1 cellular context compared by ENCODE assay signal in the genomic region with DNA sequence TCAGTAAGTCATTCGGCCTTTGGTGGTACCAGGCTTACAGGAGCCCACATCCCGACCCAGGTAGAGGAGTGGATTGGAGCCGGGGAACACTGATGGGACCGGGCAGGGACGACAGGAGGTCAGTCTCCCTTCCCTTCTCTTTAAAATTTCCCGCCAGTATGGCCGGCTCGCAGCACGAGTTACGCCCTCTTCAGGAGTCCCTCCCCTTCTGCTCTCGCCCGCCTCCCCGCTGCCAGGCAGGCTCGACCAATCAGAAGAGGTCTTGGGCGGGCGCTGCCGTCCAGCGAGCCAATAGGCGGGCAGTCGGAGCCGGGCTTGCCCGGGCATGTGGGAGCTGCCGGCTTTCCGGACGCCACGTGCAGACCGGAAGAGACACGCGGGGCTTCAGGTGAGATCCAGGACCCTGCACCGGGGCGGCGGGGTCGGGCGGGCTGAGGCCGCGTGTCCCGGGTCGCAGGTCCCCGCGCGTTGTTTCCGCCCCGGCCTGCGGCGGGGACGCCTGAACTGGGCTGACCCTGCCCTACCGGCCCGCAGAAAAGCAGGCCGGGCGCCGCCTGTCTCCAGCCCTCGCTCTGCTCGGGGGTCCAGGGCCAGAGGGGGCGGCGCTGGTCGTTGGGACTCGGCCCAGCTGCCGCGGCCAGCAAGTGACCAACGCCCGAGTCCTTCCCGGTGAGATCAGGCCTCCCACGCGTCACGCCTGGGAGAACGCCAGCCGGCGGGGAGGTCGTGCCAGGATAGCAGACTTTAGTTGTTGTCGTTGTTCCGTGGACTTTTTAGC.
A peak's percentile ranks its signal among the peaks of the same experiment; 100 is the strongest.
TF ChIP-seq lines count a peak whose summit lies in the region.

A gene with protein sequence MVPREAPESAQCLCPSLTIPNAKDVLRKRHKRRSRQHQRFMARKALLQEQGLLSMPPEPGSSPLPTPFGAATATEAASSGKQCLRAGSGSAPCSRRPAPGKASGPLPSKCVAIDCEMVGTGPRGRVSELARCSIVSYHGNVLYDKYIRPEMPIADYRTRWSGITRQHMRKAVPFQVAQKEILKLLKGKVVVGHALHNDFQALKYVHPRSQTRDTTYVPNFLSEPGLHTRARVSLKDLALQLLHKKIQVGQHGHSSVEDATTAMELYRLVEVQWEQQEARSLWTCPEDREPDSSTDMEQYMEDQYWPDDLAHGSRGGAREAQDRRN (plus strand): TSS at position 346 of the 778 bp plus-strand sequence. CDS start 4,870 bp downstream, outside the sequence.

TF ChIP-seq in K562, 482 proteins besides CTCF, POLR2A, EP300 and RAD21 (continued from another document and continues in another):
- TF ChIP-seq, protein P1, sequence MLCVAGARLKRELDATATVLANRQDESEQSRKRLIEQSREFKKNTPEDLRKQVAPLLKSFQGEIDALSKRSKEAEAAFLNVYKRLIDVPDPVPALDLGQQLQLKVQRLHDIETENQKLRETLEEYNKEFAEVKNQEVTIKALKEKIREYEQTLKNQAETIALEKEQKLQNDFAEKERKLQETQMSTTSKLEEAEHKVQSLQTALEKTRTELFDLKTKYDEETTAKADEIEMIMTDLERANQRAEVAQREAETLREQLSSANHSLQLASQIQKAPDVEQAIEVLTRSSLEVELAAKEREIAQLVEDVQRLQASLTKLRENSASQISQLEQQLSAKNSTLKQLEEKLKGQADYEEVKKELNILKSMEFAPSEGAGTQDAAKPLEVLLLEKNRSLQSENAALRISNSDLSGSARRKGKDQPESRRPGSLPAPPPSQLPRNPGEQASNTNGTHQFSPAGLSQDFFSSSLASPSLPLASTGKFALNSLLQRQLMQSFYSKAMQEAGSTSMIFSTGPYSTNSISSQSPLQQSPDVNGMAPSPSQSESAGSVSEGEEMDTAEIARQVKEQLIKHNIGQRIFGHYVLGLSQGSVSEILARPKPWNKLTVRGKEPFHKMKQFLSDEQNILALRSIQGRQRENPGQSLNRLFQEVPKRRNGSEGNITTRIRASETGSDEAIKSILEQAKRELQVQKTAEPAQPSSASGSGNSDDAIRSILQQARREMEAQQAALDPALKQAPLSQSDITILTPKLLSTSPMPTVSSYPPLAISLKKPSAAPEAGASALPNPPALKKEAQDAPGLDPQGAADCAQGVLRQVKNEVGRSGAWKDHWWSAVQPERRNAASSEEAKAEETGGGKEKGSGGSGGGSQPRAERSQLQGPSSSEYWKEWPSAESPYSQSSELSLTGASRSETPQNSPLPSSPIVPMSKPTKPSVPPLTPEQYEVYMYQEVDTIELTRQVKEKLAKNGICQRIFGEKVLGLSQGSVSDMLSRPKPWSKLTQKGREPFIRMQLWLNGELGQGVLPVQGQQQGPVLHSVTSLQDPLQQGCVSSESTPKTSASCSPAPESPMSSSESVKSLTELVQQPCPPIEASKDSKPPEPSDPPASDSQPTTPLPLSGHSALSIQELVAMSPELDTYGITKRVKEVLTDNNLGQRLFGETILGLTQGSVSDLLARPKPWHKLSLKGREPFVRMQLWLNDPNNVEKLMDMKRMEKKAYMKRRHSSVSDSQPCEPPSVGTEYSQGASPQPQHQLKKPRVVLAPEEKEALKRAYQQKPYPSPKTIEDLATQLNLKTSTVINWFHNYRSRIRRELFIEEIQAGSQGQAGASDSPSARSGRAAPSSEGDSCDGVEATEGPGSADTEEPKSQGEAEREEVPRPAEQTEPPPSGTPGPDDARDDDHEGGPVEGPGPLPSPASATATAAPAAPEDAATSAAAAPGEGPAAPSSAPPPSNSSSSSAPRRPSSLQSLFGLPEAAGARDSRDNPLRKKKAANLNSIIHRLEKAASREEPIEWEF (CRISPR knock-in tag; IDR thresholded peaks at IDR 0.05) = no peak
- TF ChIP-seq ERF (CRISPR knock-in tag; IDR thresholded peaks at IDR 0.05) = no peak
- 0 out of 2 replicates have a peak, but pooled peaks have one; percentile 51 for TF ChIP-seq CTBP1 (IDR thresholded peaks at IDR 0.05; ENCODE audit: borderline replicate concordance)
- no peak for TF ChIP-seq ZNF584 (CRISPR knock-in tag; IDR thresholded peaks at IDR 0.05; ENCODE audit: low read depth)
- TF ChIP-seq CXXC5 (CRISPR knock-in tag; IDR thresholded peaks at IDR 0.05) = peak; percentile 82
- TF ChIP-seq HNRNPLL (IDR thresholded peaks at IDR 0.05; ENCODE audit: low read depth, low read length, poor library complexity, severe bottlenecking) = no peak
- no peak for TF ChIP-seq RBM34 (IDR thresholded peaks at IDR 0.05; ENCODE audit: borderline replicate concordance, insufficient read depth, low read length)
- no peak; the same call in 1 of the 2 replicates for TF ChIP-seq KLF1 (tag; IDR thresholded peaks at IDR 0.05)
- TF ChIP-seq NONO (IDR thresholded peaks at IDR 0.05; ENCODE audit: low read depth in 2 of 2, low read length in 1 of 2) = peak in 1 of 2 experiments; percentile 71; a peak in 2 of 4 replicates
- TF ChIP-seq, protein P2, sequence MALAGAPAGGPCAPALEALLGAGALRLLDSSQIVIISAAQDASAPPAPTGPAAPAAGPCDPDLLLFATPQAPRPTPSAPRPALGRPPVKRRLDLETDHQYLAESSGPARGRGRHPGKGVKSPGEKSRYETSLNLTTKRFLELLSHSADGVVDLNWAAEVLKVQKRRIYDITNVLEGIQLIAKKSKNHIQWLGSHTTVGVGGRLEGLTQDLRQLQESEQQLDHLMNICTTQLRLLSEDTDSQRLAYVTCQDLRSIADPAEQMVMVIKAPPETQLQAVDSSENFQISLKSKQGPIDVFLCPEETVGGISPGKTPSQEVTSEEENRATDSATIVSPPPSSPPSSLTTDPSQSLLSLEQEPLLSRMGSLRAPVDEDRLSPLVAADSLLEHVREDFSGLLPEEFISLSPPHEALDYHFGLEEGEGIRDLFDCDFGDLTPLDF (CRISPR knock-in tag; IDR thresholded peaks at IDR 0.05) = peak; percentile 86
- TF ChIP-seq FOXJ2 (tag; IDR thresholded peaks at IDR 0.05) = no peak
- TF ChIP-seq RBM39 (optimal IDR thresholded peaks at IDR 0.05; ENCODE audit: low read depth, low read length) = no peak
- TF ChIP-seq, protein P3, sequence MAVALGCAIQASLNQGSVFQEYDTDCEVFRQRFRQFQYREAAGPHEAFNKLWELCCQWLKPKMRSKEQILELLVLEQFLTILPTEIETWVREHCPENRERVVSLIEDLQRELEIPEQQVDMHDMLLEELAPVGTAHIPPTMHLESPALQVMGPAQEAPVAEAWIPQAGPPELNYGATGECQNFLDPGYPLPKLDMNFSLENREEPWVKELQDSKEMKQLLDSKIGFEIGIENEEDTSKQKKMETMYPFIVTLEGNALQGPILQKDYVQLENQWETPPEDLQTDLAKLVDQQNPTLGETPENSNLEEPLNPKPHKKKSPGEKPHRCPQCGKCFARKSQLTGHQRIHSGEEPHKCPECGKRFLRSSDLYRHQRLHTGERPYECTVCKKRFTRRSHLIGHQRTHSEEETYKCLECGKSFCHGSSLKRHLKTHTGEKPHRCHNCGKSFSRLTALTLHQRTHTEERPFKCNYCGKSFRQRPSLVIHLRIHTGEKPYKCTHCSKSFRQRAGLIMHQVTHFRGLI (CRISPR knock-in tag; IDR thresholded peaks at IDR 0.05) = no peak
- TF ChIP-seq, protein P4, sequence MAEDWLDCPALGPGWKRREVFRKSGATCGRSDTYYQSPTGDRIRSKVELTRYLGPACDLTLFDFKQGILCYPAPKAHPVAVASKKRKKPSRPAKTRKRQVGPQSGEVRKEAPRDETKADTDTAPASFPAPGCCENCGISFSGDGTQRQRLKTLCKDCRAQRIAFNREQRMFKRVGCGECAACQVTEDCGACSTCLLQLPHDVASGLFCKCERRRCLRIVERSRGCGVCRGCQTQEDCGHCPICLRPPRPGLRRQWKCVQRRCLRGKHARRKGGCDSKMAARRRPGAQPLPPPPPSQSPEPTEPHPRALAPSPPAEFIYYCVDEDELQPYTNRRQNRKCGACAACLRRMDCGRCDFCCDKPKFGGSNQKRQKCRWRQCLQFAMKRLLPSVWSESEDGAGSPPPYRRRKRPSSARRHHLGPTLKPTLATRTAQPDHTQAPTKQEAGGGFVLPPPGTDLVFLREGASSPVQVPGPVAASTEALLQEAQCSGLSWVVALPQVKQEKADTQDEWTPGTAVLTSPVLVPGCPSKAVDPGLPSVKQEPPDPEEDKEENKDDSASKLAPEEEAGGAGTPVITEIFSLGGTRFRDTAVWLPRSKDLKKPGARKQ (CRISPR knock-in tag; IDR thresholded peaks at IDR 0.05) = no peak
- peak; percentile 68; the same call in 1 of the 2 replicates for TF ChIP-seq MTA3 (IDR thresholded peaks at IDR 0.05; ENCODE audit: borderline replicate concordance)
- TF ChIP-seq RBM15 (IDR thresholded peaks at IDR 0.05; ENCODE audit: insufficient read depth, low read length) = no peak
- TF ChIP-seq ZNF695 (CRISPR knock-in tag; IDR thresholded peaks at IDR 0.05) = no peak
- TF ChIP-seq, protein P5, sequence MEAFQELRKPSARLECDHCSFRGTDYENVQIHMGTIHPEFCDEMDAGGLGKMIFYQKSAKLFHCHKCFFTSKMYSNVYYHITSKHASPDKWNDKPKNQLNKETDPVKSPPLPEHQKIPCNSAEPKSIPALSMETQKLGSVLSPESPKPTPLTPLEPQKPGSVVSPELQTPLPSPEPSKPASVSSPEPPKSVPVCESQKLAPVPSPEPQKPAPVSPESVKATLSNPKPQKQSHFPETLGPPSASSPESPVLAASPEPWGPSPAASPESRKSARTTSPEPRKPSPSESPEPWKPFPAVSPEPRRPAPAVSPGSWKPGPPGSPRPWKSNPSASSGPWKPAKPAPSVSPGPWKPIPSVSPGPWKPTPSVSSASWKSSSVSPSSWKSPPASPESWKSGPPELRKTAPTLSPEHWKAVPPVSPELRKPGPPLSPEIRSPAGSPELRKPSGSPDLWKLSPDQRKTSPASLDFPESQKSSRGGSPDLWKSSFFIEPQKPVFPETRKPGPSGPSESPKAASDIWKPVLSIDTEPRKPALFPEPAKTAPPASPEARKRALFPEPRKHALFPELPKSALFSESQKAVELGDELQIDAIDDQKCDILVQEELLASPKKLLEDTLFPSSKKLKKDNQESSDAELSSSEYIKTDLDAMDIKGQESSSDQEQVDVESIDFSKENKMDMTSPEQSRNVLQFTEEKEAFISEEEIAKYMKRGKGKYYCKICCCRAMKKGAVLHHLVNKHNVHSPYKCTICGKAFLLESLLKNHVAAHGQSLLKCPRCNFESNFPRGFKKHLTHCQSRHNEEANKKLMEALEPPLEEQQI (IDR thresholded peaks at IDR 0.05) = no peak
- TF ChIP-seq SMARCC2 (IDR thresholded peaks at IDR 0.05; ENCODE audit: low read depth) = no peak
- TF ChIP-seq, protein P6, sequence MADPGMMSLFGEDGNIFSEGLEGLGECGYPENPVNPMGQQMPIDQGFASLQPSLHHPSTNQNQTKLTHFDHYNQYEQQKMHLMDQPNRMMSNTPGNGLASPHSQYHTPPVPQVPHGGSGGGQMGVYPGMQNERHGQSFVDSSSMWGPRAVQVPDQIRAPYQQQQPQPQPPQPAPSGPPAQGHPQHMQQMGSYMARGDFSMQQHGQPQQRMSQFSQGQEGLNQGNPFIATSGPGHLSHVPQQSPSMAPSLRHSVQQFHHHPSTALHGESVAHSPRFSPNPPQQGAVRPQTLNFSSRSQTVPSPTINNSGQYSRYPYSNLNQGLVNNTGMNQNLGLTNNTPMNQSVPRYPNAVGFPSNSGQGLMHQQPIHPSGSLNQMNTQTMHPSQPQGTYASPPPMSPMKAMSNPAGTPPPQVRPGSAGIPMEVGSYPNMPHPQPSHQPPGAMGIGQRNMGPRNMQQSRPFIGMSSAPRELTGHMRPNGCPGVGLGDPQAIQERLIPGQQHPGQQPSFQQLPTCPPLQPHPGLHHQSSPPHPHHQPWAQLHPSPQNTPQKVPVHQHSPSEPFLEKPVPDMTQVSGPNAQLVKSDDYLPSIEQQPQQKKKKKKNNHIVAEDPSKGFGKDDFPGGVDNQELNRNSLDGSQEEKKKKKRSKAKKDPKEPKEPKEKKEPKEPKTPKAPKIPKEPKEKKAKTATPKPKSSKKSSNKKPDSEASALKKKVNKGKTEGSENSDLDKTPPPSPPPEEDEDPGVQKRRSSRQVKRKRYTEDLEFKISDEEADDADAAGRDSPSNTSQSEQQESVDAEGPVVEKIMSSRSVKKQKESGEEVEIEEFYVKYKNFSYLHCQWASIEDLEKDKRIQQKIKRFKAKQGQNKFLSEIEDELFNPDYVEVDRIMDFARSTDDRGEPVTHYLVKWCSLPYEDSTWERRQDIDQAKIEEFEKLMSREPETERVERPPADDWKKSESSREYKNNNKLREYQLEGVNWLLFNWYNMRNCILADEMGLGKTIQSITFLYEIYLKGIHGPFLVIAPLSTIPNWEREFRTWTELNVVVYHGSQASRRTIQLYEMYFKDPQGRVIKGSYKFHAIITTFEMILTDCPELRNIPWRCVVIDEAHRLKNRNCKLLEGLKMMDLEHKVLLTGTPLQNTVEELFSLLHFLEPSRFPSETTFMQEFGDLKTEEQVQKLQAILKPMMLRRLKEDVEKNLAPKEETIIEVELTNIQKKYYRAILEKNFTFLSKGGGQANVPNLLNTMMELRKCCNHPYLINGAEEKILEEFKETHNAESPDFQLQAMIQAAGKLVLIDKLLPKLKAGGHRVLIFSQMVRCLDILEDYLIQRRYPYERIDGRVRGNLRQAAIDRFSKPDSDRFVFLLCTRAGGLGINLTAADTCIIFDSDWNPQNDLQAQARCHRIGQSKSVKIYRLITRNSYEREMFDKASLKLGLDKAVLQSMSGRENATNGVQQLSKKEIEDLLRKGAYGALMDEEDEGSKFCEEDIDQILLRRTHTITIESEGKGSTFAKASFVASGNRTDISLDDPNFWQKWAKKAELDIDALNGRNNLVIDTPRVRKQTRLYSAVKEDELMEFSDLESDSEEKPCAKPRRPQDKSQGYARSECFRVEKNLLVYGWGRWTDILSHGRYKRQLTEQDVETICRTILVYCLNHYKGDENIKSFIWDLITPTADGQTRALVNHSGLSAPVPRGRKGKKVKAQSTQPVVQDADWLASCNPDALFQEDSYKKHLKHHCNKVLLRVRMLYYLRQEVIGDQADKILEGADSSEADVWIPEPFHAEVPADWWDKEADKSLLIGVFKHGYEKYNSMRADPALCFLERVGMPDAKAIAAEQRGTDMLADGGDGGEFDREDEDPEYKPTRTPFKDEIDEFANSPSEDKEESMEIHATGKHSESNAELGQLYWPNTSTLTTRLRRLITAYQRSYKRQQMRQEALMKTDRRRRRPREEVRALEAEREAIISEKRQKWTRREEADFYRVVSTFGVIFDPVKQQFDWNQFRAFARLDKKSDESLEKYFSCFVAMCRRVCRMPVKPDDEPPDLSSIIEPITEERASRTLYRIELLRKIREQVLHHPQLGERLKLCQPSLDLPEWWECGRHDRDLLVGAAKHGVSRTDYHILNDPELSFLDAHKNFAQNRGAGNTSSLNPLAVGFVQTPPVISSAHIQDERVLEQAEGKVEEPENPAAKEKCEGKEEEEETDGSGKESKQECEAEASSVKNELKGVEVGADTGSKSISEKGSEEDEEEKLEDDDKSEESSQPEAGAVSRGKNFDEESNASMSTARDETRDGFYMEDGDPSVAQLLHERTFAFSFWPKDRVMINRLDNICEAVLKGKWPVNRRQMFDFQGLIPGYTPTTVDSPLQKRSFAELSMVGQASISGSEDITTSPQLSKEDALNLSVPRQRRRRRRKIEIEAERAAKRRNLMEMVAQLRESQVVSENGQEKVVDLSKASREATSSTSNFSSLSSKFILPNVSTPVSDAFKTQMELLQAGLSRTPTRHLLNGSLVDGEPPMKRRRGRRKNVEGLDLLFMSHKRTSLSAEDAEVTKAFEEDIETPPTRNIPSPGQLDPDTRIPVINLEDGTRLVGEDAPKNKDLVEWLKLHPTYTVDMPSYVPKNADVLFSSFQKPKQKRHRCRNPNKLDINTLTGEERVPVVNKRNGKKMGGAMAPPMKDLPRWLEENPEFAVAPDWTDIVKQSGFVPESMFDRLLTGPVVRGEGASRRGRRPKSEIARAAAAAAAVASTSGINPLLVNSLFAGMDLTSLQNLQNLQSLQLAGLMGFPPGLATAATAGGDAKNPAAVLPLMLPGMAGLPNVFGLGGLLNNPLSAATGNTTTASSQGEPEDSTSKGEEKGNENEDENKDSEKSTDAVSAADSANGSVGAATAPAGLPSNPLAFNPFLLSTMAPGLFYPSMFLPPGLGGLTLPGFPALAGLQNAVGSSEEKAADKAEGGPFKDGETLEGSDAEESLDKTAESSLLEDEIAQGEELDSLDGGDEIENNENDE (IDR thresholded peaks at IDR 0.05; ENCODE audit: low read depth, low read length) = no peak
